8 cellular contexts compared by ENCODE assay signal in the genomic region with DNA sequence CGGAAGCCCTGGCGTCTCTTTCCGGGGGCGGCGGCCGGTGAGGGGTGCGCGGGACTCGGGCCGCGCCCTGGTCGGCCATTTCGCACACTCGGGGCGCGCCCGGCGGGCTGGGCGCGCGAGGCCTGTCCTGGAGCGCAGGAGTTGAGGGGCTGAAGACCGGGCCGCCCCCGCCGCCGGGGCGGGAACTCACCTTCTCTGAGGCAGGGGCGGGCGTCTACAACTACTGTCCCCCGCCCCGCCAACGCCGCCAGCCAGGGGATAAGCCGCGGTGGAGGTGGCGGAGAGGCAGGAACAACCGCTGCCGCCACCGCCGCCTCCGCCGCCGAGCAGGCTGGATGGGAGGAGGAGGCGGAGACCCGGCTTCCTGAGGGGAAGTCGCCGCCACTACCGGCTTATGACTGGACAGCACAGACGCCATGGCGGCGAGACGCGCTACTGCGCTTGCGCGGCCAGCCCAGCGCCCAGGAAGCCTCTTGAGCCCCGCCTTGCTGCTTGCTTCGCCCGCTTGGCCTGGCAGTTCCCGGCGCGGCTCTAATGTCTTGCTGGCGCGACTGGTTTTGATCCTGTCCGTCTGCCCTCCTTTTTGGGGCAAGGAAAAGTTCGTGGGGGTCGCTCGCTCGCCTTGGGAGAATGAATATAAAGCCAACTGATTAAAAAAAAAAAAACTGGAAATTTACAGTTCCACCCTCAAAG. TPM values are rescaled to one million over a fixed set of nuclear protein-coding genes. Genes with fewer than 3 reads are reported as not detected.
DNase-seq lines count a peak whose midpoint lies in the region; ATAC-seq and TF ChIP-seq lines count a peak whose summit lies in the region.

A gene (minus strand): TSS at position 348 of the 693 bp plus-strand sequence. CDS start 27,220 bp downstream, outside the sequence.

- H3K9me2 ChIP-seq in hepatocyte (replicated peaks; ENCODE audit: insufficient read depth), result no peaks in the 10 kb centered on the region

- peak; percentile 92 for ATAC-seq in GM18517 (IDR thresholded peaks at IDR 0.05; ENCODE audit: unreplicated experiment)
- ATAC-seq in HG03039 (IDR thresholded peaks at IDR 0.05; ENCODE audit: unreplicated experiment), result peak; percentile 95
- ATAC-seq in aorta (ENCODE audit: low FRiP score), result peak; percentile 99

- TF ChIP-seq CTCF in astrocyte of the cerebellum (IDR thresholded peaks at IDR 0.05; ENCODE audit: low read depth, low read length, missing control alignments) (no peak), hepatocyte (IDR thresholded peaks at IDR 0.05; ENCODE audit: poor library complexity) (no peak)

- peak within 1 kb of the TSS; percentile 73 for H3K4me2 ChIP-seq in hepatocyte

- in situ Hi-C loops in astrocyte of the cerebellum (cut with HindIII; ENCODE audit: low sequenced_read_pairs), result no loop called here

- H4K20me1 ChIP-seq in hepatocyte (ENCODE audit: insufficient read depth, poor library complexity, severe bottlenecking), result peaks cover 4% of the 10 kb centered on the region

- under 1% methylated on average over 49 of the region's 71 CpGs for WGBS in hepatocyte (ENCODE audit: low lambda C conversion rate, missing lambda C conversion rate)
- 0% methylated on average over 57 to 71 of the region's 71 CpGs for WGBS in aorta, 2 donors

- H3K4me3 ChIP-seq in astrocyte of the cerebellum (ENCODE audit: low read depth, low read length), result peak within 1 kb of the TSS; percentile 72
- H3K4me3 ChIP-seq in hepatocyte, result peak within 1 kb of the TSS; percentile 92
- peak within 1 kb of the TSS; percentile 85 to 96 for H3K4me3 ChIP-seq in aorta (ENCODE audit: low read length in 2 of 2)

- H3K27ac ChIP-seq in hepatocyte, result peak within 1 kb of the TSS; percentile 99
- peak within 1 kb of the TSS; percentile 93 to 97 for H3K27ac ChIP-seq in aorta (ENCODE audit: low read depth in 1 of 2, low read length in 2 of 2)

- intact Hi-C loops in aorta (cut with DNase I), result loop anchor here in 1 of 2 donors (5.0 kb wide), 1 partner anchor 107 kb away; no protein-coding TSS in a partner anchor

- DNase-seq in NCI-H2081 (lab: John Stamatoyannopoulos, UW) (peak; percentile 92 to 96), T-helper 9 cell (peak; percentile 89), astrocyte of the cerebellum (ENCODE audit: low read depth) (peak; percentile 92), hepatocyte (ENCODE audit: low spot score) (peak; percentile 97), renal cortical epithelial cell (ENCODE audit: low read depth) (peak; percentile 93), aorta (peak; percentile 97)

- peak within 1 kb of the TSS; percentile 75 for H2AFZ ChIP-seq in hepatocyte

- H3K36me3 ChIP-seq in hepatocyte (replicated peaks; ENCODE audit: insufficient read depth, low read depth) (no peaks in the 10 kb centered on the region), aorta (ENCODE audit: control insufficient read depth in 1 of 2, insufficient read depth in 2 of 2, low read length in 1 of 2) (no peaks in the 10 kb centered on the region)

- H3K9me3 ChIP-seq in hepatocyte (ENCODE audit: low read depth) (no peaks in the 10 kb centered on the region), aorta (ENCODE audit: control insufficient read depth, low read length) (no peaks in the 10 kb centered on the region)

- H3K27me3 ChIP-seq in hepatocyte (no peaks in the 10 kb centered on the region), aorta (ENCODE audit: control insufficient read depth in 1 of 2, insufficient read depth in 2 of 2, low read length in 1 of 2) (no peaks in the 10 kb centered on the region)

- H3K79me2 ChIP-seq in hepatocyte, result peaks cover 43% of the 10 kb centered on the region

- H3K4me1 ChIP-seq in hepatocyte (ENCODE audit: insufficient read depth) (peaks cover 24% of the 10 kb centered on the region), aorta (ENCODE audit: control insufficient read depth in 1 of 2, insufficient read depth in 2 of 2, low read length in 2 of 2) (peaks cover 2 to 7% of the 10 kb centered on the region in 2 donors)

RNA-seq across cellular contexts. Expression of the gene that starts here (rescaled TPM):
- total RNA-seq in hepatocyte, result 30.4 and 30.9 TPM in 2 replicates
- 18.3 and 18.5 TPM in 2 replicates for polyA plus RNA-seq in hepatocyte
- 30.7 and 31.6 TPM in 2 replicates for total RNA-seq in renal cortical epithelial cell
- total RNA-seq in aorta, result 10 to 100 TPM; 16.0 to 24.4 TPM
- 10 to 100 TPM; 24.8 to 35.6 TPM for polyA plus RNA-seq in aorta

Comparison
In these comparisons a context has a peak if more than half of its experiments do, and no peak if none do; other contexts are left out.
1. Peak in every context shown above with its lines: DNase-seq, ATAC-seq, H3K4me3 ChIP-seq and H3K27ac ChIP-seq.